ENCODE assay signal across 22 cellular contexts in genomic region chr12:49794021-49794420, GRCh38.
"Had no signal": no experiment of that assay in that cellular context is flagged by ENCODE, and none has a peak within 500 bp of the region (broad histone marks: within the 10 kb centered on the region; RNA-seq: fewer than 3 reads in every experiment).

No MANE protein-coding gene starts in this region.

- H3K27me3 Mint-ChIP-seq: memory B cell; stimulated activated naive CD8-positive, alpha-beta T cell treated with anti-CD3 and anti-CD28 coated beads, Interleukin-15, amount 100 ng/mL, for 72 hours had no signal

- H3K9me3 Mint-ChIP-seq: memory B cell; natural killer cell; stimulated activated naive CD8-positive, alpha-beta T cell treated with anti-CD3 and anti-CD28 coated beads, Interleukin-15, amount 100 ng/mL, for 72 hours had no signal

- H3K9me3 ChIP-seq: gastrocnemius medialis, psoas muscle, spleen, suprapubic skin, vagina had no signal

- H3K4me1 Mint-ChIP-seq: memory B cell; natural killer cell; stimulated activated naive CD8-positive, alpha-beta T cell treated with anti-CD3 and anti-CD28 coated beads, Interleukin-15, amount 100 ng/mL, for 72 hours had no signal

- H3K4me3 Mint-ChIP-seq: memory B cell; natural killer cell; stimulated activated naive CD8-positive, alpha-beta T cell treated with anti-CD3 and anti-CD28 coated beads, Interleukin-15, amount 100 ng/mL, for 72 hours had no signal

- H3K4me3 ChIP-seq: dorsolateral prefrontal cortex, gastrocnemius medialis, lung, psoas muscle, skin epidermis, spleen, suprapubic skin, vagina had no signal

- ATAC-seq: esophagus mucosa; gastrocnemius medialis; left lobe of liver; natural killer cell; psoas muscle; right cardiac atrium; stimulated activated naive CD8-positive, alpha-beta T cell treated with anti-CD3 and anti-CD28 coated beads, Interleukin-15, amount 100 ng/mL, for 72 hours had no signal

- H3K4me1 ChIP-seq: gastrocnemius medialis, psoas muscle, suprapubic skin, vagina had no signal

- H3K36me3 Mint-ChIP-seq: natural killer cell had no signal

- DNase-seq: dorsolateral prefrontal cortex; effector CD4-positive, alpha-beta T cell; foreskin fibroblast; gastrocnemius medialis; head of caudate nucleus; kidney; natural killer cell; psoas muscle; right cardiac atrium; spleen; stimulated activated naive CD4-positive, alpha-beta T cell; stimulated activated naive CD8-positive, alpha-beta T cell treated with anti-CD3 and anti-CD28 coated beads, Interleukin-15, amount 100 ng/mL, for 72 hours; trophoblast cell had no signal

- H3K27ac ChIP-seq: dorsolateral prefrontal cortex, epithelial cell of prostate, gastrocnemius medialis, psoas muscle, skin epidermis, spleen, suprapubic skin, vagina had no signal

- FAIRE-seq: colon, kidney had no signal

- H3K27me3 ChIP-seq: dorsolateral prefrontal cortex, gastrocnemius medialis, spleen, suprapubic skin, vagina had no signal
